8 cellular contexts compared by ENCODE assay signal in the genomic region with DNA sequence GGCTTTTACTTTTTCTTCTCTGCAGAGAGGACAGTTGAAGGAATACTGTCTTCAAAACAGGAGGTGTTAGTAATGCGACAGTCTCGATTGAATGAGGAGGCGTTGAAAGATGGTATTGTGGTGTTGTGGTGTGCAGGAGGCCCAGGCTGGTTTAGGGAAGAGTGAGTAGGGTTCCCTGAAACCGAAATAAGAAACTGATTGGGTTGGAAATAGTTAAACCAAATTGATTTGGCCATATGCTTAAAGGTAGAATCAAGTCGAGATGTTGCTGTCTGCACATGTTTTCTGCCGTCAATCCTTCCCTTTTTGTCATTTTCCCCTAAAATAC. TPM values are rescaled to one million over a fixed set of nuclear protein-coding genes. Genes with fewer than 3 reads are reported as not detected.
DNase-seq lines count a peak whose midpoint lies in the region; ATAC-seq, FAIRE-seq and TF ChIP-seq lines count a peak whose summit lies in the region.

No MANE protein-coding gene starts in this region.

- H4K20me1 ChIP-seq in H1 (replicated peaks in 1 of 2; ENCODE audit: control insufficient read depth in 1 of 2, insufficient read depth in 2 of 2, low read length in 2 of 2): peaks cover 0 to 1% of the 10 kb centered on the region in 2 experiments

- H3K9ac ChIP-seq in H1 (replicated peaks in 1 of 4; ENCODE audit: extremely low read depth in 1 of 4, low read depth in 3 of 4, low read length in 3 of 4): peak overlapping the region; percentile 56 to 84 (median 78); a peak in 6 of 7 replicates

- no peaks in the 10 kb centered on the region for H3K79me1 ChIP-seq in H1 (ENCODE audit: low read depth, low read length)

- peak overlapping the region; percentile 85 to 95 for H3K4me2 ChIP-seq in H1 (ENCODE audit: insufficient read depth in 1 of 2, low read depth in 2 of 2, low read length in 2 of 2)

- DNase-seq in AG04450 (ENCODE audit: low read depth, low spot score) (no peak), SW480 (ENCODE audit: low spot score) (peak; percentile 58), H1 (ENCODE audit: low read depth in 1 of 2, low spot score in 2 of 2) (no peak), cerebellar nuclear complex (lab: John Stamatoyannopoulos, UW) (no peak), kidney glomerular epithelial cell (lab: John Stamatoyannopoulos, UW) (no peak)

- H3K4ac ChIP-seq in H1 (replicated peaks; ENCODE audit: insufficient read length, low read depth, low read length): no peak overlapping the region

- peak; percentile 24 for FAIRE-seq in H1 (lab: Jason Lieb, UNC)

- ATAC-seq in GM19463 (IDR thresholded peaks at IDR 0.05; ENCODE audit: unreplicated experiment): peak; percentile 17
- no peak for ATAC-seq in HG02623 (IDR thresholded peaks at IDR 0.05; ENCODE audit: unreplicated experiment)

- H2BK20ac ChIP-seq in H1 (ENCODE audit: low read length): no peak overlapping the region

- no peak for TF ChIP-seq POLR2A in H1 (IDR thresholded peaks at IDR 0.05; ENCODE audit: control extremely low read depth in 1 of 2, low read depth in 2 of 2, low read length in 2 of 2)

- H3K79me2 ChIP-seq in H1 (ENCODE audit: control insufficient read depth in 1 of 2, insufficient read depth in 2 of 2, low read length in 2 of 2): peaks cover 7 to 88% of the 10 kb centered on the region in 2 experiments

- H3K4me3 ChIP-seq in AG04450 (ENCODE audit: low read depth, low read length) (peak overlapping the region; percentile 98), H1 (ENCODE audit: extremely low read depth in 1 of 4, insufficient read depth in 2 of 4, low read depth in 3 of 4, low read length in 4 of 4) (peak overlapping the region; percentile 95 to 100 (median 98)), neutrophil (ENCODE audit: low read depth in 1 of 2, low read length in 1 of 2) (peak overlapping the region; percentile 69 to 92)

- H4K8ac ChIP-seq in H1 (ENCODE audit: extremely low read depth, insufficient read depth, low read length): no peak overlapping the region

- no peak overlapping the region for H2AK5ac ChIP-seq in H1 (ENCODE audit: low read depth, low read length)

- no peak overlapping the region for H3K27ac ChIP-seq in AG04450 (ENCODE audit: low read depth, low read length)
- H3K27ac ChIP-seq in H1 (ENCODE audit: low read depth, low read length): no peak overlapping the region
- peak overlapping the region; percentile 98 for H3K27ac ChIP-seq in neutrophil

- H4K91ac ChIP-seq in H1 (replicated peaks; ENCODE audit: insufficient read length, low read length): no peak overlapping the region

- H3K4me1 ChIP-seq in H1 (replicated peaks in 1 of 4; ENCODE audit: control insufficient read depth in 3 of 4, insufficient read depth in 4 of 4, low read length in 3 of 4) (peaks cover 0 to 6% (median 1%) of the 10 kb centered on the region in 4 experiments; a peak in 4 of 7 replicates), neutrophil (ENCODE audit: control insufficient read depth in 1 of 2, insufficient read depth in 1 of 2, low read depth in 1 of 2, low read length in 1 of 2) (peaks cover 39 to 44% of the 10 kb centered on the region in 2 experiments)

- CTCF ChIA-PET in AG04450 (lab: Charles Lee) (interaction anchor here (0.6 kb wide), 1 partner anchor 23 kb away, joined by 3 read pairs; no protein-coding TSS in a partner anchor), H1 (lab: Charles Lee; ENCODE audit: partially characterized antibody) (interaction anchor here (1.0 to 1.3 kb wide), 5 partner anchors 10 to 91 kb away, joined by 3 to 6 read pairs (median 4); a partner anchor contains a TSS)

- no peak overlapping the region for H2BK120ac ChIP-seq in H1 (replicated peaks; ENCODE audit: low read depth, low read length)

- 18% methylated on average over 6 of the region's 6 CpGs; no CpG with 5 or more reads in 1 of the 2 experiments for WGBS in H1 (ENCODE audit: extremely low coverage in 1 of 2, insufficient coverage in 1 of 2, insufficient read length in 1 of 2, insufficient replicate concordance in 2 of 2, low coverage in 1 of 2, low lambda C conversion rate in 2 of 2, missing lambda C conversion rate in 1 of 2), 2 experiments

- no peak for TF ChIP-seq RAD21 in H1 (IDR thresholded peaks at IDR 0.05 in 1 of 2, conservative IDR thresholded peaks at IDR 0.05 in 1 of 2; ENCODE audit: low read depth in 2 of 2, low read length in 2 of 2)

- TF ChIP-seq CTCF in AG04450 (IDR thresholded peaks at IDR 0.05; ENCODE audit: low read depth, low read length) (no peak), H1 (IDR thresholded peaks at IDR 0.05; ENCODE audit: control extremely low read depth in 1 of 3, insufficient read depth in 1 of 3, low read depth in 1 of 3, low read length in 3 of 3) (no peak), neutrophil (IDR thresholded peaks at IDR 0.05) (no peak)

- H2BK5ac ChIP-seq in H1 (ENCODE audit: low read depth, low read length): peak overlapping the region; percentile 84; the same call in 1 of the 2 replicates

- H3K27me3 ChIP-seq in AG04450 (ENCODE audit: control insufficient read depth, insufficient read depth, low read length): no peaks in the 10 kb centered on the region
- no peaks in the 10 kb centered on the region for H3K27me3 ChIP-seq in H1 (replicated peaks in 1 of 4; ENCODE audit: control insufficient read depth in 3 of 4, extremely low read depth in 1 of 4, insufficient read depth in 3 of 4, low read length in 3 of 4)
- H3K27me3 ChIP-seq in neutrophil: no peaks in the 10 kb centered on the region

- H2BK12ac ChIP-seq in H1 (ENCODE audit: low read depth, low read length): no peak overlapping the region

- peaks cover 13% of the 10 kb centered on the region for H3K23me2 ChIP-seq in H1 (ENCODE audit: low read depth, low read length)

- no peak overlapping the region for H4K5ac ChIP-seq in H1 (ENCODE audit: insufficient read length, low read depth, low read length)

- no peaks in the 10 kb centered on the region for H3K36me3 ChIP-seq in H1 (ENCODE audit: control insufficient read depth in 2 of 4, insufficient read depth in 4 of 4, low read length in 3 of 4)
- H3K36me3 ChIP-seq in neutrophil: no peaks in the 10 kb centered on the region

- no peak overlapping the region for H3K23ac ChIP-seq in H1 (ENCODE audit: insufficient read length)

- H2AFZ ChIP-seq in H1 (ENCODE audit: low read length): peak overlapping the region; percentile 27

- no peak overlapping the region for H3K18ac ChIP-seq in H1 (ENCODE audit: extremely low read depth, low read length)

- TF ChIP-seq EP300 in H1 (IDR thresholded peaks at IDR 0.05; ENCODE audit: borderline replicate concordance in 1 of 2, low read depth in 2 of 2, low read length in 2 of 2): no peak

- POLR2A ChIA-PET in AG04450 (lab: Yijun Ruan, JAX): interaction anchor here (0.5 to 1.3 kb wide), 4 partner anchors 14 to 52 kb away, joined by 3 to 10 read pairs (median 3); no protein-coding TSS in a partner anchor
- POLR2A ChIA-PET in H1 (lab: Charles Lee; ENCODE audit: partially characterized antibody): interaction anchor here (1.0 to 3.4 kb wide), 7 partner anchors 8 to 232 kb away, joined by 3 to 21 read pairs (median 5); no protein-coding TSS in a partner anchor

- H3K9me3 ChIP-seq in AG04450 (ENCODE audit: control insufficient read depth, insufficient read depth, low read length) (peaks cover 3% of the 10 kb centered on the region; the same call in 1 of the 2 replicates), H1 (ENCODE audit: insufficient read depth in 2 of 2, low read depth in 1 of 2, low read length in 1 of 2) (no peaks in the 10 kb centered on the region), neutrophil (no peaks in the 10 kb centered on the region)

- H3K56ac ChIP-seq in H1 (replicated peaks; ENCODE audit: insufficient read length, low read depth, low read length): no peak overlapping the region

- no peak overlapping the region for H3K14ac ChIP-seq in H1 (ENCODE audit: insufficient read length)

- no peak overlapping the region for H2BK15ac ChIP-seq in H1 (ENCODE audit: low read length)

RNA-seq across cellular contexts. Expression of a gene that starts 0.8 kb away (rescaled TPM):
- polyA plus RNA-seq in AG04450 (2011; rRNA removed) (64.4 and 83.0 TPM in 2 replicates), H1 (2011; rRNA removed) (9.7 and 15.4 TPM in 2 replicates)
- polyA minus RNA-seq in AG04450 (2011; rRNA and poly(A)+ RNA removed): 73.2 and 107 TPM in 2 replicates
- total RNA-seq in H1 (2021; fragmentation: NEBNext Ultra II Directional; extraction: Animal tissue kit (Norgen Biotek cat#: 25700)): 90.4 and 90.9 TPM in 2 replicates
- polyA plus RNA-seq in H1 (2011; cell fraction: cytosol; rRNA removed): 21.8 TPM
- polyA plus RNA-seq in H1 (2011; cell fraction: nucleus; rRNA removed): 7.9 TPM
- 28.8 to 46.8 TPM (median 38.9 TPM) in 4 replicates for polyA plus RNA-seq in H1 (2012, experiment 1 of 2)
- 3.2 TPM for polyA plus RNA-seq in H1 (2012, experiment 2 of 2)
- polyA plus RNA-seq in H1 (2013, experiment 1 of 2): 25.7 TPM
- 24.1 TPM for polyA plus RNA-seq in H1 (2013, experiment 2 of 2)
- polyA minus RNA-seq in H1 (2011; rRNA and poly(A)+ RNA removed): 72.3 and 142 TPM in 2 replicates
- 27.6 TPM for polyA minus RNA-seq in H1 (2011; cell fraction: cytosol; rRNA and poly(A)+ RNA removed)
- polyA minus RNA-seq in H1 (2011; cell fraction: nucleus; rRNA and poly(A)+ RNA removed): 17.5 TPM

RNA-seq across cellular contexts. Expression of a gene that starts 1.6 kb away (rescaled TPM):
- 95.9 and 129 TPM in 2 replicates for polyA plus RNA-seq in AG04450 (2011; rRNA removed)
- polyA minus RNA-seq in AG04450 (2011; rRNA and poly(A)+ RNA removed): 34.9 and 66.2 TPM in 2 replicates
- 224 and 231 TPM in 2 replicates for total RNA-seq in H1 (2021; fragmentation: NEBNext Ultra II Directional; extraction: Animal tissue kit (Norgen Biotek cat#: 25700))
- 46.6 and 68.4 TPM in 2 replicates for polyA plus RNA-seq in H1 (2011; rRNA removed)
- polyA plus RNA-seq in H1 (2011; cell fraction: cytosol; rRNA removed): 80.8 TPM
- polyA plus RNA-seq in H1 (2011; cell fraction: nucleus; rRNA removed): 105 TPM
- 111 to 190 TPM (median 143 TPM) in 4 replicates for polyA plus RNA-seq in H1 (2012, experiment 1 of 2)
- polyA plus RNA-seq in H1 (2012, experiment 2 of 2): 12.6 TPM
- polyA plus RNA-seq in H1 (2013, experiment 1 of 2): 113 TPM
- polyA plus RNA-seq in H1 (2013, experiment 2 of 2): 119 TPM
- polyA minus RNA-seq in H1 (2011; rRNA and poly(A)+ RNA removed): 70.1 and 106 TPM in 2 replicates
- polyA minus RNA-seq in H1 (2011; cell fraction: cytosol; rRNA and poly(A)+ RNA removed): 63.0 TPM
- 116 TPM for polyA minus RNA-seq in H1 (2011; cell fraction: nucleus; rRNA and poly(A)+ RNA removed)

RNA-seq across cellular contexts. Expression of a gene that starts 51.2 kb away (rescaled TPM):
- 11.7 and 15.4 TPM in 2 replicates for polyA plus RNA-seq in AG04450 (2011; rRNA removed)
- polyA minus RNA-seq in AG04450 (2011; rRNA and poly(A)+ RNA removed): 26.2 and 34.6 TPM in 2 replicates
- 18.5 and 18.8 TPM in 2 replicates for total RNA-seq in H1 (2021; fragmentation: NEBNext Ultra II Directional; extraction: Animal tissue kit (Norgen Biotek cat#: 25700))
- 5.4 and 9.6 TPM in 2 replicates for polyA plus RNA-seq in H1 (2011; rRNA removed)
- polyA plus RNA-seq in H1 (2011; cell fraction: cytosol; rRNA removed): 7.7 TPM
- 10.8 TPM for polyA plus RNA-seq in H1 (2011; cell fraction: nucleus; rRNA removed)
- 3.9 to 5.5 TPM (median 4.4 TPM) in 4 replicates for polyA plus RNA-seq in H1 (2012, experiment 1 of 2)
- polyA plus RNA-seq in H1 (2012, experiment 2 of 2): 0.26 TPM
- 8.7 TPM for polyA plus RNA-seq in H1 (2013, experiment 1 of 2)
- polyA plus RNA-seq in H1 (2013, experiment 2 of 2): 7.6 TPM
- polyA minus RNA-seq in H1 (2011; rRNA and poly(A)+ RNA removed): 46.9 and 57.2 TPM in 2 replicates
- polyA minus RNA-seq in H1 (2011; cell fraction: cytosol; rRNA and poly(A)+ RNA removed): 12.3 TPM
- polyA minus RNA-seq in H1 (2011; cell fraction: nucleus; rRNA and poly(A)+ RNA removed): 66.2 TPM
